In genomic region chr19:46950526-46951235, GRCh38 we compare ENCODE assay signal across 10 cellular contexts.
DNase-seq lines count a peak whose midpoint lies in the region; ATAC-seq and TF ChIP-seq lines count a peak whose summit lies in the region.
"Had no signal": no experiment of that assay in that cellular context is flagged by ENCODE, and none has a peak within 500 bp of the region (broad histone marks: within the 10 kb centered on the region; RNA-seq: fewer than 3 reads in every experiment).

No MANE protein-coding gene starts in this region.

- H3K4me2 ChIP-seq in SK-N-SH = peak overlapping the region; percentile 41; the same call in 1 of the 2 replicates

- DNase-seq in SK-N-SH (no peak), T-cell (no peak), glutamatergic neuron (peak; percentile 53), posterior vena cava (ENCODE audit: low spot score) (no peak), SKM-1 treated with dmso at 0.1 percent for 144 hours (lab: John Stamatoyannopoulos, UW; ENCODE audit: unreplicated experiment) (no peak), DMS79 treated with DMSO at 0.1 percent for 48 hours (lab: John Stamatoyannopoulos, UW) (no peak)
- peak in 1 of 2 donors; percentile 39 for DNase-seq in stimulated activated naive CD8-positive, alpha-beta T cell treated with anti-CD3 and anti-CD28 coated beads, Interleukin-15, amount 100 ng/mL, for 72 hours
- DNase-seq: naive B cell had no signal

- peaks cover 3% of the 10 kb centered on the region; the same call in 1 of the 2 replicates for H4K20me1 ChIP-seq in SK-N-SH (ENCODE audit: insufficient read depth)

- 79% methylated on average over 8 of the region's 9 CpGs for WGBS in SK-N-SH (ENCODE audit: low lambda C conversion rate)

- H2AFZ ChIP-seq in SK-N-SH (ENCODE audit: low read depth) = no peak overlapping the region

- H3K4me1 Mint-ChIP-seq in T-cell = peaks cover 40 to 77% (median 69%) of the 10 kb centered on the region in 3 donors
- peaks cover 71% of the 10 kb centered on the region for H3K4me1 Mint-ChIP-seq in glutamatergic neuron (ENCODE audit: low read depth, unreplicated experiment)
- H3K4me1 Mint-ChIP-seq in stimulated activated naive CD8-positive, alpha-beta T cell treated with anti-CD3 and anti-CD28 coated beads, Interleukin-15, amount 100 ng/mL, for 72 hours = peaks cover 45% of the 10 kb centered on the region

- no peaks in the 10 kb centered on the region for H3K27me3 Mint-ChIP-seq in T-cell
- peaks cover 6% of the 10 kb centered on the region for H3K27me3 Mint-ChIP-seq in glutamatergic neuron (ENCODE audit: unreplicated experiment)
- H3K27me3 Mint-ChIP-seq in stimulated activated naive CD8-positive, alpha-beta T cell treated with anti-CD3 and anti-CD28 coated beads, Interleukin-15, amount 100 ng/mL, for 72 hours = no peaks in the 10 kb centered on the region
- H3K27me3 Mint-ChIP-seq: naive B cell had no signal

- peaks cover 27 to 29% of the 10 kb centered on the region in 2 experiments for H3K4me1 ChIP-seq in SK-N-SH (ENCODE audit: control insufficient read depth in 1 of 2, insufficient read depth in 2 of 2, low read depth in 1 of 2, low read length in 1 of 2)

- no peaks in the 10 kb centered on the region for H3K9me3 ChIP-seq in SK-N-SH
- H3K9me3 ChIP-seq: thoracic aorta had no signal

- CTCF ChIA-PET in SK-N-SH (lab: Yijun Ruan, JAX) (interaction anchor here (1.0 kb wide), 1 partner anchor 40 kb away, joined by 4 read pairs; no protein-coding TSS in a partner anchor), T-cell (lab: Charles Lee) (interaction anchor here in 1 of 2 donors (0.5 kb wide), 1 partner anchor 53 kb away, joined by 3 read pairs; no protein-coding TSS in a partner anchor)

- no peaks in the 10 kb centered on the region for H3K9me3 Mint-ChIP-seq in T-cell
- H3K9me3 Mint-ChIP-seq in glutamatergic neuron (ENCODE audit: unreplicated experiment) = peaks cover 17% of the 10 kb centered on the region
- no peaks in the 10 kb centered on the region for H3K9me3 Mint-ChIP-seq in stimulated activated naive CD8-positive, alpha-beta T cell treated with anti-CD3 and anti-CD28 coated beads, Interleukin-15, amount 100 ng/mL, for 72 hours
- H3K9me3 Mint-ChIP-seq: naive B cell had no signal

- H3K9ac ChIP-seq in SK-N-SH = no peak overlapping the region

- no peak for TF ChIP-seq CTCF in SK-N-SH (IDR thresholded peaks at IDR 0.05)
- TF ChIP-seq CTCF in glutamatergic neuron (IDR thresholded peaks at IDR 0.05; ENCODE audit: partially characterized antibody, unreplicated experiment) = no peak

- H3K27ac ChIP-seq in SK-N-SH (ENCODE audit: low read depth in 2 of 2, low read length in 1 of 2) = peak overlapping the region in 1 of 2 experiments; percentile 55

- TF ChIP-seq EP300 in SK-N-SH (IDR thresholded peaks at IDR 0.05; ENCODE audit: borderline replicate concordance in 1 of 2, low read depth in 1 of 2, low read length in 1 of 2) = no peak

- H3F3A ChIP-seq in SK-N-SH (replicated peaks; ENCODE audit: insufficient read depth) = peaks cover 18% of the 10 kb centered on the region

- H3K79me2 ChIP-seq in SK-N-SH (ENCODE audit: insufficient read depth) = peaks cover 93% of the 10 kb centered on the region

- no peak overlapping the region for H3K4me3 Mint-ChIP-seq in T-cell
- peak overlapping the region; percentile 80 for H3K4me3 Mint-ChIP-seq in glutamatergic neuron (ENCODE audit: unreplicated experiment)
- no peak overlapping the region for H3K4me3 Mint-ChIP-seq in stimulated activated naive CD8-positive, alpha-beta T cell treated with anti-CD3 and anti-CD28 coated beads, Interleukin-15, amount 100 ng/mL, for 72 hours
- H3K4me3 Mint-ChIP-seq: naive B cell had no signal

- intact Hi-C loops in posterior vena cava (cut with DNase I) = no loop called here

- peaks cover 19% of the 10 kb centered on the region for H3K36me3 Mint-ChIP-seq in T-cell
- peaks cover 5% of the 10 kb centered on the region for H3K36me3 Mint-ChIP-seq in glutamatergic neuron (ENCODE audit: unreplicated experiment)

- H3K36me3 ChIP-seq in SK-N-SH (replicated peaks in 1 of 2; ENCODE audit: control insufficient read depth in 1 of 2, insufficient read depth in 2 of 2, low read length in 1 of 2) = peaks cover 7 to 10% of the 10 kb centered on the region in 2 experiments
- H3K36me3 ChIP-seq: thoracic aorta had no signal

- no peak overlapping the region for H3K4me3 ChIP-seq in SK-N-SH (ENCODE audit: low read depth in 2 of 2, low read length in 1 of 2)
- H3K4me3 ChIP-seq: thoracic aorta had no signal

- no peaks in the 10 kb centered on the region for H3K9me2 ChIP-seq in SK-N-SH

- ATAC-seq in SK-N-SH treated with all-trans-retinoic acid at 6 μM for 48 hours = no peak
- no peak for ATAC-seq in T-cell (replicated peaks in 1 of 4)
- peak; percentile 46 for ATAC-seq in stimulated activated naive CD8-positive, alpha-beta T cell treated with anti-CD3 and anti-CD28 coated beads, Interleukin-15, amount 100 ng/mL, for 72 hours

- no peak for TF ChIP-seq RAD21 in SK-N-SH (IDR thresholded peaks at IDR 0.05; ENCODE audit: low read length)

- no peaks in the 10 kb centered on the region for H3K27me3 ChIP-seq in SK-N-SH (ENCODE audit: insufficient read depth)

- POLR2A ChIA-PET in SK-N-SH (lab: Yijun Ruan, JAX) = no interaction called here
- POLR2A ChIA-PET in T-cell (lab: Charles Lee) = no interaction called here

- H3K27ac Mint-ChIP-seq in T-cell (peak overlapping the region; percentile 81 to 89), glutamatergic neuron (ENCODE audit: unreplicated experiment) (peak overlapping the region; percentile 95)
- no peak overlapping the region for H3K27ac Mint-ChIP-seq in stimulated activated naive CD8-positive, alpha-beta T cell treated with anti-CD3 and anti-CD28 coated beads, Interleukin-15, amount 100 ng/mL, for 72 hours

TF ChIP-seq in SK-N-SH, 30 proteins besides CTCF, POLR2A, EP300 and RAD21:
- TF ChIP-seq NFIC (IDR thresholded peaks at IDR 0.05; ENCODE audit: borderline replicate concordance) (peak; percentile 12; the same call in 1 of the 2 replicates), FOSL2 (IDR thresholded peaks at IDR 0.05; ENCODE audit: borderline replicate concordance, low read depth) (no peak)

TF ChIP-seq in SK-N-SH treated with all-trans-retinoic acid at 6 μM for 48 hours, 23 proteins besides CTCF, POLR2A, EP300 and RAD21:
- TF ChIP-seq ZC3H10 (CRISPR knock-in tag; IDR thresholded peaks at IDR 0.05) (no peak), PPARA (CRISPR knock-in tag; IDR thresholded peaks at IDR 0.05; ENCODE audit: borderline replicate concordance) (no peak), CREB5 (CRISPR knock-in tag; IDR thresholded peaks at IDR 0.05; ENCODE audit: low read depth) (no peak), TCF4 (CRISPR knock-in tag; IDR thresholded peaks at IDR 0.05; ENCODE audit: borderline replicate concordance) (no peak), ZFP30 (CRISPR knock-in tag; IDR thresholded peaks at IDR 0.05) (no peak), ZNF70 (CRISPR knock-in tag; IDR thresholded peaks at IDR 0.05) (no peak), OSR1 (CRISPR knock-in tag; IDR thresholded peaks at IDR 0.05) (no peak), ARNTL (CRISPR knock-in tag; IDR thresholded peaks at IDR 0.05; ENCODE audit: borderline replicate concordance, low read depth) (no peak), CSDC2 (CRISPR knock-in tag; IDR thresholded peaks at IDR 0.05) (no peak), ZNF565 (CRISPR knock-in tag; conservative IDR thresholded peaks at IDR 0.05; ENCODE audit: low read depth) (no peak), ZFP3 (CRISPR knock-in tag; IDR thresholded peaks at IDR 0.05) (no peak), CSRNP3 (CRISPR knock-in tag; IDR thresholded peaks at IDR 0.05) (no peak), GLIS3 (CRISPR knock-in tag; IDR thresholded peaks at IDR 0.05) (no peak), RARB (CRISPR knock-in tag; IDR thresholded peaks at IDR 0.05) (no peak), POU6F1 (CRISPR knock-in tag; IDR thresholded peaks at IDR 0.05; ENCODE audit: borderline replicate concordance, low read depth) (no peak), SNAI2 (CRISPR knock-in tag; IDR thresholded peaks at IDR 0.05) (no peak)
TF ChIP-seq in SK-N-SH treated with all-trans-retinoic acid at 6 μM for 48 hours: peak in this region for 0.

Comparison
In these comparisons a context has a peak if more than half of its experiments do, and no peak if none do; other contexts are left out.
1. H3K27ac Mint-ChIP-seq: peak in T-cell (2 of 2) and glutamatergic neuron (single experiment); none in stimulated activated naive CD8-positive, alpha-beta T cell treated with anti-CD3 and anti-CD28 coated beads, Interleukin-15, amount 100 ng/mL, for 72 hours (0 of 2).